In the genomic region with DNA sequence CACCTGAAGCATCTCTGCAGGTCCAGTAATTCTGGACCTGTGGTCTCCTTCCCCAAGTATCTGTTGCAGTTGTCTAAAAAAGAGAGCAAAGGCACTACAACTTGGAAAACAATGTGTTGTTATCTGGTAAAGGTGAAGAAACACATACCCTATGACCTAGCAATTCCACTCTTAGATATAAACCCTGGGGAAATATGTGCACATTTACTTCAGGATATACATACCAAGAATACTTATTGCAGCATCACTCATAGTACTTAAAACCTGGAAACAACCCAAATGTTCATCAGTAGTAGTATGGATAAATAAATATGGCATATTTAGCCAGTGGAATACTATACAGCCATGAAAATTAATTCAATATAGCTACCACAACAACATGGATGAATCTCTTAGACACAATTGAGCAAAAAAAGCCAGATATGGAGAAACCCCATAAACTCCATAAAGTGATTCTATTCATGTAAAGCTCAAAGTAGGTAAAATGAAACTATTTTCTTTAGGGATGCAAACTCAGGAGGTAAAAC, we compare ENCODE assay signal across 30 cellular contexts. TPM values are rescaled to one million over a fixed set of nuclear protein-coding genes. Genes with fewer than 3 reads are reported as not detected.
A peak's percentile ranks its signal among the peaks of the same experiment; 100 is the strongest.
DNase-seq lines count a peak whose midpoint lies in the region; ATAC-seq, FAIRE-seq and TF ChIP-seq lines count a peak whose summit lies in the region.
"Had no signal": no experiment of that assay in that cellular context is flagged by ENCODE, and none has a peak within 500 bp of the region (broad histone marks: within the 10 kb centered on the region; RNA-seq: fewer than 3 reads in every experiment).

No MANE protein-coding gene starts in this region.

- H2BK120ac ChIP-seq in IMR-90 (ENCODE audit: low read depth, low read length) = peak overlapping the region; percentile 96

- peak overlapping the region; percentile 96 for H2BK15ac ChIP-seq in IMR-90 (ENCODE audit: low read depth, low read length)

- H3K27ac Mint-ChIP-seq in astrocyte (ENCODE audit: unreplicated experiment) = no peak overlapping the region
- H3K27ac Mint-ChIP-seq: activated B cell treated with CpG ODN at 0.5 μM for 24 hours; activated T-cell treated with anti-CD3 and anti-CD28 coated beads, Interleukin-2, amount 50 U/mL, for 72 hours; T-cell had no signal

- H3K36me3 ChIP-seq in IMR-90 (ENCODE audit: control insufficient read depth, insufficient read depth, low read length) = no peaks in the 10 kb centered on the region
- H3K36me3 ChIP-seq in astrocyte (ENCODE audit: insufficient read depth, low read length) = no peaks in the 10 kb centered on the region
- no peaks in the 10 kb centered on the region for H3K36me3 ChIP-seq in gastroesophageal sphincter
- H3K36me3 ChIP-seq in aorta (ENCODE audit: control insufficient read depth in 1 of 2, insufficient read depth in 2 of 2, low read length in 1 of 2) = no peaks in the 10 kb centered on the region
- H3K36me3 ChIP-seq: breast epithelium, HAP-1, right lobe of liver, transverse colon had no signal

- no peak for TF ChIP-seq RAD21 in IMR-90 (IDR thresholded peaks at IDR 0.05; ENCODE audit: low read length)

- POLR2A ChIA-PET in IMR-90 (lab: Charles Lee; ENCODE audit: unreplicated experiment) = no interaction called here

- peak overlapping the region; percentile 90 for H2AK5ac ChIP-seq in IMR-90 (ENCODE audit: low read depth, low read length)

- H2BK20ac ChIP-seq in IMR-90 (ENCODE audit: low read depth, low read length) = peak overlapping the region; percentile 97

- H3K4me3 ChIP-seq in IMR-90 (ENCODE audit: insufficient read depth, low read depth, low read length) = no peak overlapping the region
- H3K4me3 ChIP-seq in astrocyte (ENCODE audit: insufficient read depth, low read depth, low read length) = no peak overlapping the region
- no peak overlapping the region for H3K4me3 ChIP-seq in gastroesophageal sphincter
- no peak overlapping the region for H3K4me3 ChIP-seq in aorta (ENCODE audit: low read length in 2 of 2)
- H3K4me3 ChIP-seq: breast epithelium, HAP-1, right lobe of liver, transverse colon had no signal

- ATAC-seq in IMR-90 (ENCODE audit: low read depth) = no peak
- ATAC-seq in gastroesophageal sphincter = no peak
- ATAC-seq in aorta (ENCODE audit: low FRiP score) = no peak
- no peak for ATAC-seq in HG03025 (IDR thresholded peaks at IDR 0.05; ENCODE audit: low FRiP score, unreplicated experiment)
- ATAC-seq: activated T-cell treated with anti-CD3 and anti-CD28 coated beads, Interleukin-2, amount 50 U/mL, for 72 hours; right lobe of liver; T-cell had no signal

- peak overlapping the region; percentile 87 for H3K14ac ChIP-seq in IMR-90 (replicated peaks; ENCODE audit: low read depth, low read length)

- no peak overlapping the region for H2AFZ ChIP-seq in IMR-90 (replicated peaks; ENCODE audit: low read length, poor library complexity)
- H2AFZ ChIP-seq in astrocyte (ENCODE audit: low read depth, low read length) = no peak overlapping the region

- H3K27me3 Mint-ChIP-seq in astrocyte (ENCODE audit: low read depth, unreplicated experiment) = no peaks in the 10 kb centered on the region
- H3K27me3 Mint-ChIP-seq: T-cell had no signal

- peak overlapping the region in 1 of 2 experiments; percentile 84; a peak in 1 of 4 replicates for H4K8ac ChIP-seq in IMR-90 (ENCODE audit: low read depth in 2 of 2, low read length in 2 of 2)

- H3K27ac ChIP-seq in IMR-90 (ENCODE audit: insufficient read depth, low read length) = no peak overlapping the region; the same call in 1 of the 2 replicates
- peak overlapping the region; percentile 100 for H3K27ac ChIP-seq in astrocyte (ENCODE audit: low read depth, low read length)
- H3K27ac ChIP-seq in gastroesophageal sphincter = peak overlapping the region; percentile 84 to 92 (median 91)
- H3K27ac ChIP-seq in aorta (ENCODE audit: low read depth in 1 of 2, low read length in 2 of 2) = peak overlapping the region; percentile 96
- H3K27ac ChIP-seq: right lobe of liver had no signal

- in situ Hi-C loops in IMR-90 (cut with MboI; ENCODE audit: low sequenced_read_pairs) = no loop called here

- no peak for TF ChIP-seq CTCF in IMR-90 (conservative IDR thresholded peaks at IDR 0.05; ENCODE audit: low read depth, low read length)
- no peak for TF ChIP-seq CTCF in astrocyte (IDR thresholded peaks at IDR 0.05; ENCODE audit: insufficient read depth, low read depth, low read length)
- no peak for TF ChIP-seq CTCF in gastroesophageal sphincter (IDR thresholded peaks at IDR 0.05)

- no peak for DNase-seq in IMR-90
- DNase-seq in astrocyte (ENCODE audit: low read depth) = no peak
- no peak for DNase-seq in aorta
- DNase-seq in activated CD4-positive, alpha-beta T cell treated with anti-CD3 and anti-CD28 coated beads for 1 hour = no peak
- DNase-seq in activated naive CD4-positive, alpha-beta T cell treated with anti-CD3 and anti-CD28 coated beads, Interleukin-2, amount 50 U/mL, for 16 hours = no peak
- DNase-seq: activated B cell treated with CpG ODN at 0.5 μM for 24 hours; activated CD4-positive, alpha-beta T cell treated with anti-CD3 and anti-CD28 coated beads, Interleukin-2, amount 50 U/mL, for 48 hours; activated naive CD4-positive, alpha-beta T cell; activated T-cell treated with anti-CD3 and anti-CD28 coated beads, Interleukin-2, amount 50 U/mL, for 72 hours; C1 segment of cervical spinal cord; effector CD4-positive, alpha-beta T cell; head of caudate nucleus; midbrain; MV-4-11; naive B cell; NCI-H146; NCI-H446 treated with DMSO at 0.1 percent for 48 hours; NCI-H774; right lobe of liver; stimulated activated CD4-positive, alpha-beta T cell treated with anti-CD3 and anti-CD28 coated beads, Interleukin-12 subunit alpha, Interleukin-12 subunit beta, amount 100 ng/mL, for 4 hours; stimulated activated CD4-positive, alpha-beta T cell treated with anti-CD3 and anti-CD28 coated beads, Interleukin-2, amount 100 ng/mL, for 48 hours; T-cell; transverse colon had no signal

- H3K9me3 Mint-ChIP-seq in astrocyte (ENCODE audit: unreplicated experiment) = peaks cover 2% of the 10 kb centered on the region

- BruUV-seq in IMR-90 (replicated peaks; lab: Mats Ljungman, UMichigan) = no TSS peak

- FAIRE-seq in astrocyte (lab: Jason Lieb, UNC) = no peak
- FAIRE-seq: colon, GM12891, keratinocyte had no signal

- H3K9me3 ChIP-seq in IMR-90 (ENCODE audit: control insufficient read depth, insufficient read depth, low read length) (no peaks in the 10 kb centered on the region), astrocyte (ENCODE audit: insufficient read depth, low read depth, low read length) (peaks cover 4% of the 10 kb centered on the region), gastroesophageal sphincter (no peaks in the 10 kb centered on the region), aorta (ENCODE audit: control insufficient read depth, low read length) (no peaks in the 10 kb centered on the region)
- H3K9me3 ChIP-seq: breast epithelium, HAP-1, right lobe of liver, transverse colon had no signal

- H4K20me1 ChIP-seq in IMR-90 (ENCODE audit: insufficient read depth, low read length) (no peaks in the 10 kb centered on the region), astrocyte (ENCODE audit: insufficient read depth, low read length) (no peaks in the 10 kb centered on the region)

- peaks cover 4% of the 10 kb centered on the region for H3K79me2 ChIP-seq in astrocyte (ENCODE audit: insufficient read depth, low read length)

- H3K56ac ChIP-seq in IMR-90 (ENCODE audit: extremely low read depth, insufficient read depth, low read length) = no peak overlapping the region

- H3K9ac ChIP-seq in IMR-90 (ENCODE audit: low read depth, low read length) (no peak overlapping the region), astrocyte (ENCODE audit: low read length) (peak overlapping the region; percentile 36)

- no peaks in the 10 kb centered on the region for H3K27me3 ChIP-seq in IMR-90 (ENCODE audit: control insufficient read depth, insufficient read depth, low read length)
- no peaks in the 10 kb centered on the region for H3K27me3 ChIP-seq in astrocyte (ENCODE audit: insufficient read depth, low read length)
- H3K27me3 ChIP-seq in gastroesophageal sphincter = no peaks in the 10 kb centered on the region
- H3K27me3 ChIP-seq in aorta (ENCODE audit: control insufficient read depth in 1 of 2, insufficient read depth in 2 of 2, low read length in 1 of 2) = no peaks in the 10 kb centered on the region
- H3K27me3 ChIP-seq: breast epithelium, right lobe of liver, transverse colon had no signal

- H3K4me1 Mint-ChIP-seq in astrocyte (ENCODE audit: low read depth, unreplicated experiment) = peaks cover 57% of the 10 kb centered on the region
- H3K4me1 Mint-ChIP-seq: activated B cell treated with CpG ODN at 0.5 μM for 24 hours had no signal

- H3K36me3 Mint-ChIP-seq in astrocyte (ENCODE audit: low read depth, unreplicated experiment) = peaks cover 3% of the 10 kb centered on the region
- H3K36me3 Mint-ChIP-seq: naive B cell, T-cell had no signal

- H3K18ac ChIP-seq in IMR-90 (ENCODE audit: low read depth, low read length) = peak overlapping the region; percentile 81; the same call in 1 of the 2 replicates

- TF ChIP-seq POLR2A in IMR-90 (IDR thresholded peaks at IDR 0.05; ENCODE audit: low read depth, low read length) = no peak
- TF ChIP-seq POLR2A in gastroesophageal sphincter (IDR thresholded peaks at IDR 0.05) = no peak

- peak overlapping the region; percentile 88 for H4K91ac ChIP-seq in IMR-90 (ENCODE audit: insufficient read depth, low read depth, low read length)

- H3K9me1 ChIP-seq in IMR-90 (ENCODE audit: insufficient read depth, low read length) = peaks cover 19% of the 10 kb centered on the region

- H2BK5ac ChIP-seq in IMR-90 (ENCODE audit: low read depth, low read length, poor library complexity, severe bottlenecking) = peak overlapping the region; percentile 100

- no peak overlapping the region for H3K4me3 Mint-ChIP-seq in astrocyte (ENCODE audit: unreplicated experiment)
- H3K4me3 Mint-ChIP-seq: activated B cell treated with CpG ODN at 0.5 μM for 24 hours; activated T-cell treated with anti-CD3 and anti-CD28 coated beads, Interleukin-2, amount 50 U/mL, for 72 hours; naive B cell; T-cell had no signal

- peak overlapping the region; percentile 94 for H3K4ac ChIP-seq in IMR-90 (ENCODE audit: low read depth, low read length)

- no peak overlapping the region; the same call in 1 of the 2 replicates for H4K5ac ChIP-seq in IMR-90 (ENCODE audit: low read depth, low read length)

- dilution Hi-C loops in IMR-90 (cut with HindIII; ENCODE audit: low sequenced_read_pairs, unreplicated experiment) = no loop called here

- TF ChIP-seq EP300 in gastroesophageal sphincter (IDR thresholded peaks at IDR 0.05) = no peak

- H3K4me2 ChIP-seq in IMR-90 (ENCODE audit: low read depth, low read length) = no peak overlapping the region
- H3K4me2 ChIP-seq in astrocyte (ENCODE audit: low read length) = no peak overlapping the region

- H2AK9ac ChIP-seq in IMR-90 (replicated peaks; ENCODE audit: low read depth, low read length, poor library complexity) = no peak overlapping the region

- H3K23ac ChIP-seq in IMR-90 (ENCODE audit: low read depth, low read length) = peak overlapping the region; percentile 1; the same call in 1 of the 2 replicates

- H3K4me1 ChIP-seq in IMR-90 (ENCODE audit: control insufficient read depth, insufficient read depth, low read length) (peaks cover 30% of the 10 kb centered on the region), astrocyte (ENCODE audit: insufficient read depth, low read length) (peaks cover 58% of the 10 kb centered on the region), gastroesophageal sphincter (peaks cover 5 to 59% (median 42%) of the 10 kb centered on the region in 3 donors), aorta (ENCODE audit: control insufficient read depth in 1 of 2, insufficient read depth in 2 of 2, low read length in 2 of 2) (peaks cover 0 to 9% of the 10 kb centered on the region in 2 donors)
- H3K4me1 ChIP-seq: HAP-1 had no signal

- H3K79me1 ChIP-seq in IMR-90 (ENCODE audit: low read depth in 1 of 2, low read length in 2 of 2) = peaks cover 8 to 41% of the 10 kb centered on the region in 2 experiments; a peak in 3 of 4 replicates

- intact Hi-C loops in IMR-90 (cut with micrococcal nuclease) = loop anchor here (10.0 kb wide), 1 partner anchor 151 kb away; no protein-coding TSS in a partner anchor
- intact Hi-C loops in aorta (cut with DNase I) = loop anchor here (10.0 kb wide), 1 partner anchor 151 kb away; no protein-coding TSS in a partner anchor

- CTCF ChIA-PET in IMR-90 (lab: Yijun Ruan, JAX) = no interaction called here

RNA-seq across cellular contexts. Expression of a gene that starts 26.1 kb away (rescaled TPM):
- total RNA-seq in IMR-90 (2012; rRNA removed) (285 and 336 TPM in 2 replicates), astrocyte (357 and 471 TPM in 2 replicates), gastroesophageal sphincter (100 to 1,000 TPM; 196 to 550 (median 237) TPM), aorta (100 to 1,000 TPM; 315 to 605 TPM)
- polyA plus RNA-seq in IMR-90 (2012; rRNA removed) (141 and 170 TPM in 2 replicates), aorta (100 to 1,000 TPM in 1 of 2 donors, 10 to 100 TPM in 1; 87.7 to 245 TPM)
- polyA plus RNA-seq in IMR-90 (2012; cell fraction: cytosol; rRNA removed) = 63.9 and 84.9 TPM in 2 replicates
- polyA plus RNA-seq in IMR-90 (2012; cell fraction: nucleus; rRNA removed; ENCODE audit: low replicate concordance) = 109 and 162 TPM in 2 replicates
